Comparison of ENCODE assay signal across 8 cellular contexts in the genomic region with DNA sequence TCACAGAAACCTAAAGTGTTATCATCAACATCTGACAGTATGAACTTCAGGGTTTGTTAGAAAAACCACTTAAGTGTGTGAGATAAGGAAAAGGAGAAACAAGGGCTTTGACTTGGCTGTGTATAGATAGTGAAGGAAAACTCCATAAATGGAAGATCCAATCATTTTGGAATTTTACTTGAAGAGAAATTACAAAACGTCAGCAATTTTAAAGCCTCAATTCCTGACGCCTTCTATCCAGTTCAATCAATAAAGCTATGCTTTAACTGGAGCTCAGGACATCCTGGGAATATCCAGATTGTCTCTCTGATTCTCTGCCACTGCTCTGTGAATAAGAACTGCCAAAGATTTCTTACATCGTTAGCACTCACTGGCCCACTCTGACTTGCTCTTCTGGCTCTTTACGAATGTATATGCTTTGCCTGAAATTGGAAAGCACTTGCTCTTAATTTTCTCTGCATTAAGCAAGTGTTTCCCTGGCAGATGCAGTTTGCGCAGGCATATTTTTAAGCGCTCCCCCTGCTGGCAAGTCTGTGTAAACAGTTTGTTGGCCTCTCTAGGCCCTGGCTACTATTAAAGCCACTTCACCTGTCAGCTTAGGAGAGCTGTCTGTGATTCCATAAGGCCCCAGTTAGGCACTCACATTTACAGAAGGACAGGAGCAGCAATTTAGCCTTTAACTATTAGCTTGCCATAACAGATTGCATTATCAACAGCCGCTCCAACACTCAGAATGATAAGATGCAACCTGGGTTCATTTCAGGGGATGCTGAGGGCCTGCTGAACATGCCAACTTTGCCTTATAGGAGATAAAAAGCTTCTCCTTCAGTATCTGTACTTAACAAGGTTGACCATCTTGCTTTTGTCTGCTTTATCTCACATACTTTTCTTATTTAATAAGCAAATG.
A peak's percentile ranks its signal among the peaks of the same experiment; 100 is the strongest.
DNase-seq lines count a peak whose midpoint lies in the region; ATAC-seq and TF ChIP-seq lines count a peak whose summit lies in the region.

No MANE protein-coding gene starts in this region.

- H3K4me1 Mint-ChIP-seq in activated T-cell treated with anti-CD3 and anti-CD28 coated beads, Interleukin-2, amount 50 U/mL, for 24 hours (ENCODE audit: low read depth) = no peaks in the 10 kb centered on the region

- H3K9me3 ChIP-seq in ovary = no peaks in the 10 kb centered on the region

- 15 to 23% (median 16%) methylated on average over 7 of the region's 7 CpGs for WGBS in ovary, 3 donors

- no peaks in the 10 kb centered on the region for H3K9me3 Mint-ChIP-seq in activated T-cell treated with anti-CD3 and anti-CD28 coated beads, Interleukin-2, amount 50 U/mL, for 24 hours

- H3K27me3 ChIP-seq in ovary = no peaks in the 10 kb centered on the region

- TF ChIP-seq CTCF in C4-2B (conservative IDR thresholded peaks at IDR 0.05) (peak; percentile 72), ovary (IDR thresholded peaks at IDR 0.05) (no peak)

- TF ChIP-seq EP300 in ovary (IDR thresholded peaks at IDR 0.05) = no peak

- H3K36me3 ChIP-seq in ovary = no peaks in the 10 kb centered on the region

- DNase-seq in NCI-H82 (lab: John Stamatoyannopoulos, UW) (peak; percentile 77), foreskin melanocyte (peak; percentile 9), ovary (peak in 3 of 5 donors; percentile 20 to 30 (median 23))
- DNase-seq in activated T-cell treated with anti-CD3 and anti-CD28 coated beads, Interleukin-2, amount 50 U/mL, for 24 hours = peak; percentile 45

- H3K4me1 ChIP-seq in ovary (ENCODE audit: insufficient read depth) = no peaks in the 10 kb centered on the region

- no peak overlapping the region for H3K4me3 Mint-ChIP-seq in activated T-cell treated with anti-CD3 and anti-CD28 coated beads, Interleukin-2, amount 50 U/mL, for 24 hours

- intact Hi-C loops in ovary (cut with DNase I) = no loop called here

- ATAC-seq in GM18909 (IDR thresholded peaks at IDR 0.05; ENCODE audit: poor library complexity, unreplicated experiment) (peak; percentile 92), HG03442 (IDR thresholded peaks at IDR 0.05; ENCODE audit: unreplicated experiment) (peak; percentile 80), HG03469 (IDR thresholded peaks at IDR 0.05; ENCODE audit: unreplicated experiment) (no peak)

- TF ChIP-seq POLR2A in ovary (IDR thresholded peaks at IDR 0.05) = no peak

- H3K27ac Mint-ChIP-seq in activated T-cell treated with anti-CD3 and anti-CD28 coated beads, Interleukin-2, amount 50 U/mL, for 24 hours = no peak overlapping the region

- H3K27ac ChIP-seq in C4-2B (no peak overlapping the region), ovary (no peak overlapping the region)

- H3K27me3 Mint-ChIP-seq in activated T-cell treated with anti-CD3 and anti-CD28 coated beads, Interleukin-2, amount 50 U/mL, for 24 hours = peaks cover 29% of the 10 kb centered on the region

- no peak overlapping the region for H3K4me3 ChIP-seq in ovary

- no peaks in the 10 kb centered on the region for H3K36me3 Mint-ChIP-seq in activated T-cell treated with anti-CD3 and anti-CD28 coated beads, Interleukin-2, amount 50 U/mL, for 24 hours (ENCODE audit: low read depth)

Comparison
In these comparisons a context has a peak if more than half of its experiments do, and no peak if none do; other contexts are left out.
1. DNase-seq: peak in every context shown above with its lines; median percentile 77 in NCI-H82; 45 in activated T-cell treated with anti-CD3 and anti-CD28 coated beads, Interleukin-2, amount 50 U/mL, for 24 hours; 23 in ovary; 9 in foreskin melanocyte.